In the genomic region with DNA sequence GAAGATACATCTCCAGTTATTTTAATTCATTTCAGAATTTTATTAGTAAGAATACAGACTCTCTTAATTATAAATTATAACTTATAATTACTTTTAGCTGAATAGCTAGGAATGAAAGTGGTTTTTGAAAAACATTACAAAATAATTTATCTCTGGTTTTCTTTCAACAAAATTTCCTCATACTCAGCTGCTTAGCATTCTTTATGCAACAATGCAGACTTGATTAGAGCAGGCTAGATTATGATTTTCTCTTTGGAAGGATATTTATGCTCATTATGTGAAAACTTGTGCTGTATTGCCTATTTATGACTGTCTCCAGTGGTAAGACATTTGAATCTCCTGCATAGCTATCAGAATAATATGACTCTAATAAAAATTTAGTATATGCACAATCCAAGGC, we compare ENCODE assay signal across 38 cellular contexts.
"Had no signal": no experiment of that assay in that cellular context is flagged by ENCODE, and none has a peak within 500 bp of the region (broad histone marks: within the 10 kb centered on the region; RNA-seq: fewer than 3 reads in every experiment).

No MANE protein-coding gene starts in this region.

- H3K36me3 ChIP-seq: adrenal gland, ascending aorta, brain microvascular endothelial cell, cardiac muscle cell had no signal

- H3K4me3 ChIP-seq: adrenal gland, ascending aorta, body of pancreas, breast epithelium, cardiac muscle cell had no signal

- H3K27me3 ChIP-seq: adrenal gland, ascending aorta, body of pancreas, brain microvascular endothelial cell, breast epithelium, cardiac muscle cell had no signal

- H3K27ac ChIP-seq: adrenal gland, ascending aorta, body of pancreas, brain microvascular endothelial cell, breast epithelium, cardiac muscle cell had no signal

- ATAC-seq: activated naive CD4-positive, alpha-beta T cell treated with anti-CD3 and anti-CD28 coated beads, Interleukin-2, amount 50 U/mL, for 72 hours; activated naive CD8-positive, alpha-beta T cell treated with anti-CD3 and anti-CD28 coated beads, Interleukin-2, amount 50 U/mL, for 24 hours; activated T-cell treated with anti-CD3 and anti-CD28 coated beads, Interleukin-2, amount 50 U/mL, for 4 hours; activated T-cell treated with anti-CD3 and anti-CD28 coated beads, Interleukin-2, amount 50 U/mL, for 72 hours; activated T-helper 17 cell treated with anti-CD3 and anti-CD28 coated beads, Interleukin-2, amount 50 U/mL, for 72 hours; body of pancreas had no signal

- DNase-seq: activated effector memory CD4-positive, alpha-beta T cell treated with anti-CD3 and anti-CD28 coated beads, Interleukin-2, amount 50 U/mL, for 16 hours; activated effector memory CD4-positive, alpha-beta T cell treated with Interleukin-2 at 50 U/mL for 16 hours; activated gamma-delta T cell; activated gamma-delta T cell treated with Interleukin-2 at 50 U/mL for 16 hours; activated naive CD4-positive, alpha-beta T cell; activated naive CD4-positive, alpha-beta T cell treated with anti-CD3 and anti-CD28 coated beads for 36 hours; activated naive CD4-positive, alpha-beta T cell treated with anti-CD3 and anti-CD28 coated beads, Interleukin-2, amount 10 ng/mL, durations not matched to agents 7 days and 5 days; activated naive CD4-positive, alpha-beta T cell treated with anti-CD3 and anti-CD28 coated beads, Interleukin-2, amount 50 U/mL, for 16 hours; activated naive CD4-positive, alpha-beta T cell treated with Interleukin-2 at 50 U/mL for 16 hours; activated naive CD8-positive, alpha-beta T cell treated with anti-CD3 and anti-CD28 coated beads for 36 hours; activated naive CD8-positive, alpha-beta T cell treated with anti-CD3 and anti-CD28 coated beads, Interleukin-2, amount 10 ng/mL, durations not matched to agents 7 days and 5 days; activated naive CD8-positive, alpha-beta T cell treated with anti-CD3 and anti-CD28 coated beads, Interleukin-2, amount 50 U/mL, for 24 hours; activated T-cell treated with anti-CD3 and anti-CD28 coated beads, Interleukin-2, amount 50 U/mL, for 1 hour; activated T-cell treated with anti-CD3 and anti-CD28 coated beads, Interleukin-2, amount 50 U/mL, for 24 hours; activated T-cell treated with anti-CD3 and anti-CD28 coated beads, Interleukin-2, amount 50 U/mL, for 4 hours; activated T-cell treated with anti-CD3 and anti-CD28 coated beads, Interleukin-2, amount 50 U/mL, for 48 hours; activated T-cell treated with anti-CD3 and anti-CD28 coated beads, Interleukin-2, amount 50 U/mL, for 72 hours; adrenal gland; amniotic stem cell; amygdala; anterior cingulate cortex; aorta; body of pancreas; brain microvascular endothelial cell; caudate nucleus; central memory CD4-positive, alpha-beta T cell; cerebellar nuclear complex had no signal

- H3K4me1 ChIP-seq: adrenal gland, ascending aorta, breast epithelium had no signal

- H3K27me3 Mint-ChIP-seq: activated naive CD4-positive, alpha-beta T cell treated with anti-CD3 and anti-CD28 coated beads, Interleukin-2, amount 10 ng/mL, durations not matched to agents 7 days and 5 days; activated naive CD4-positive, alpha-beta T cell treated with anti-CD3 and anti-CD28 coated beads, Interleukin-2, amount 50 U/mL, for 24 hours; activated naive CD8-positive, alpha-beta T cell; activated naive CD8-positive, alpha-beta T cell treated with anti-CD3 and anti-CD28 coated beads for 36 hours; activated naive CD8-positive, alpha-beta T cell treated with anti-CD3 and anti-CD28 coated beads, Interleukin-2, amount 10 ng/mL, durations not matched to agents 7 days and 5 days; activated naive CD8-positive, alpha-beta T cell treated with anti-CD3 and anti-CD28 coated beads, Interleukin-2, amount 50 U/mL, for 24 hours; activated T-cell treated with anti-CD3 and anti-CD28 coated beads, Interleukin-2, amount 50 U/mL, for 24 hours; activated T-helper 17 cell treated with anti-CD3 and anti-CD28 coated beads, Interleukin-2, amount 50 U/mL, for 72 hours; brain; central memory CD8-positive, alpha-beta T cell had no signal

- H3K4me1 Mint-ChIP-seq: activated naive CD4-positive, alpha-beta T cell treated with anti-CD3 and anti-CD28 coated beads, Interleukin-2, amount 10 ng/mL, durations not matched to agents 7 days and 5 days; activated naive CD4-positive, alpha-beta T cell treated with anti-CD3 and anti-CD28 coated beads, Interleukin-2, amount 50 U/mL, for 24 hours; activated naive CD8-positive, alpha-beta T cell treated with anti-CD3 and anti-CD28 coated beads for 36 hours; activated naive CD8-positive, alpha-beta T cell treated with anti-CD3 and anti-CD28 coated beads, Interleukin-2, amount 10 ng/mL, durations not matched to agents 7 days and 5 days; activated naive CD8-positive, alpha-beta T cell treated with anti-CD3 and anti-CD28 coated beads, Interleukin-2, amount 50 U/mL, for 24 hours; activated T-helper 17 cell treated with anti-CD3 and anti-CD28 coated beads, Interleukin-2, amount 50 U/mL, for 72 hours; brain; central memory CD8-positive, alpha-beta T cell had no signal

- H3K9me3 ChIP-seq: adrenal gland, ascending aorta, body of pancreas, breast epithelium had no signal

- H3K9me3 Mint-ChIP-seq: activated naive CD4-positive, alpha-beta T cell treated with anti-CD3 and anti-CD28 coated beads, Interleukin-2, amount 10 ng/mL, durations not matched to agents 7 days and 5 days; activated naive CD4-positive, alpha-beta T cell treated with anti-CD3 and anti-CD28 coated beads, Interleukin-2, amount 50 U/mL, for 24 hours; activated naive CD8-positive, alpha-beta T cell treated with anti-CD3 and anti-CD28 coated beads for 36 hours; activated T-cell treated with anti-CD3 and anti-CD28 coated beads, Interleukin-2, amount 50 U/mL, for 72 hours; activated T-helper 1 cell treated with anti-CD3 and anti-CD28 coated beads, Interleukin-12 subunit alpha, Interleukin-12 subunit beta, Interleukin-2, Interleukin-4 antibody, amounts not matched to agents 30 ng/mL and 10 ng/mL and 1 ng/mL, durations not matched to agents 14 hours and 24 hours and 36 hours; activated T-helper 17 cell treated with anti-CD3 and anti-CD28 coated beads, Interleukin-2, amount 50 U/mL, for 72 hours; activated T-helper 2 cell treated with anti-CD3 and anti-CD28 coated beads, Interferon-gamma antibody, Interleukin-2, Interleukin-4, amounts not matched to agents 10 μg/mL and 5 μg/mL and 100 μg/mL, durations not matched to agents 14 hours and 24 hours and 36 hours had no signal

- H3K36me3 Mint-ChIP-seq: activated naive CD4-positive, alpha-beta T cell treated with anti-CD3 and anti-CD28 coated beads, Interleukin-2, amount 10 ng/mL, durations not matched to agents 7 days and 5 days; activated naive CD4-positive, alpha-beta T cell treated with anti-CD3 and anti-CD28 coated beads, Interleukin-2, amount 50 U/mL, for 24 hours; activated naive CD4-positive, alpha-beta T cell treated with anti-CD3 and anti-CD28 coated beads, Interleukin-2, amount 50 U/mL, for 72 hours; activated naive CD8-positive, alpha-beta T cell; activated naive CD8-positive, alpha-beta T cell treated with anti-CD3 and anti-CD28 coated beads for 36 hours; activated naive CD8-positive, alpha-beta T cell treated with anti-CD3 and anti-CD28 coated beads, Interleukin-2, amount 10 ng/mL, durations not matched to agents 7 days and 5 days; brain had no signal

- H3K4me3 Mint-ChIP-seq: activated naive CD4-positive, alpha-beta T cell treated with anti-CD3 and anti-CD28 coated beads for 36 hours; activated naive CD4-positive, alpha-beta T cell treated with anti-CD3 and anti-CD28 coated beads, Interleukin-2, amount 10 ng/mL, durations not matched to agents 7 days and 5 days; activated naive CD4-positive, alpha-beta T cell treated with anti-CD3 and anti-CD28 coated beads, Interleukin-2, amount 50 U/mL, for 24 hours; activated naive CD8-positive, alpha-beta T cell; activated naive CD8-positive, alpha-beta T cell treated with anti-CD3 and anti-CD28 coated beads for 36 hours; activated naive CD8-positive, alpha-beta T cell treated with anti-CD3 and anti-CD28 coated beads, Interleukin-2, amount 10 ng/mL, durations not matched to agents 7 days and 5 days; activated naive CD8-positive, alpha-beta T cell treated with anti-CD3 and anti-CD28 coated beads, Interleukin-2, amount 50 U/mL, for 24 hours; activated T-cell treated with anti-CD3 and anti-CD28 coated beads, Interleukin-2, amount 50 U/mL, for 24 hours; activated T-cell treated with anti-CD3 and anti-CD28 coated beads, Interleukin-2, amount 50 U/mL, for 4 hours; activated T-cell treated with anti-CD3 and anti-CD28 coated beads, Interleukin-2, amount 50 U/mL, for 72 hours; activated T-helper 1 cell treated with anti-CD3 and anti-CD28 coated beads, Interleukin-12 subunit alpha, Interleukin-12 subunit beta, Interleukin-2, Interleukin-4 antibody, amounts not matched to agents 30 ng/mL and 10 ng/mL and 1 ng/mL, durations not matched to agents 14 hours and 24 hours and 36 hours; activated T-helper 17 cell treated with anti-CD3 and anti-CD28 coated beads, Interleukin-2, amount 50 U/mL, for 72 hours; brain; central memory CD8-positive, alpha-beta T cell had no signal

- H3K27ac Mint-ChIP-seq: activated naive CD4-positive, alpha-beta T cell treated with anti-CD3 and anti-CD28 coated beads for 36 hours; activated naive CD4-positive, alpha-beta T cell treated with anti-CD3 and anti-CD28 coated beads, Interleukin-2, amount 10 ng/mL, durations not matched to agents 7 days and 5 days; activated naive CD4-positive, alpha-beta T cell treated with anti-CD3 and anti-CD28 coated beads, Interleukin-2, amount 50 U/mL, for 24 hours; activated naive CD4-positive, alpha-beta T cell treated with anti-CD3 and anti-CD28 coated beads, Interleukin-2, amount 50 U/mL, for 72 hours; activated naive CD8-positive, alpha-beta T cell; activated naive CD8-positive, alpha-beta T cell treated with anti-CD3 and anti-CD28 coated beads for 36 hours; activated naive CD8-positive, alpha-beta T cell treated with anti-CD3 and anti-CD28 coated beads, Interleukin-2, amount 10 ng/mL, durations not matched to agents 7 days and 5 days; activated naive CD8-positive, alpha-beta T cell treated with anti-CD3 and anti-CD28 coated beads, Interleukin-2, amount 50 U/mL, for 24 hours; activated T-cell treated with anti-CD3 and anti-CD28 coated beads, Interleukin-2, amount 50 U/mL, for 24 hours; activated T-cell treated with anti-CD3 and anti-CD28 coated beads, Interleukin-2, amount 50 U/mL, for 72 hours; activated T-helper 1 cell treated with anti-CD3 and anti-CD28 coated beads, Interleukin-12 subunit alpha, Interleukin-12 subunit beta, Interleukin-2, Interleukin-4 antibody, amounts not matched to agents 30 ng/mL and 10 ng/mL and 1 ng/mL, durations not matched to agents 14 hours and 24 hours and 36 hours; activated T-helper 17 cell treated with anti-CD3 and anti-CD28 coated beads, Interleukin-2, amount 50 U/mL, for 72 hours; activated T-helper 2 cell treated with anti-CD3 and anti-CD28 coated beads, Interferon-gamma antibody, Interleukin-2, Interleukin-4, amounts not matched to agents 10 μg/mL and 5 μg/mL and 100 μg/mL, durations not matched to agents 14 hours and 24 hours and 36 hours; brain had no signal
